Comparison of ENCODE assay signal across 1 cellular context in the genomic region with DNA sequence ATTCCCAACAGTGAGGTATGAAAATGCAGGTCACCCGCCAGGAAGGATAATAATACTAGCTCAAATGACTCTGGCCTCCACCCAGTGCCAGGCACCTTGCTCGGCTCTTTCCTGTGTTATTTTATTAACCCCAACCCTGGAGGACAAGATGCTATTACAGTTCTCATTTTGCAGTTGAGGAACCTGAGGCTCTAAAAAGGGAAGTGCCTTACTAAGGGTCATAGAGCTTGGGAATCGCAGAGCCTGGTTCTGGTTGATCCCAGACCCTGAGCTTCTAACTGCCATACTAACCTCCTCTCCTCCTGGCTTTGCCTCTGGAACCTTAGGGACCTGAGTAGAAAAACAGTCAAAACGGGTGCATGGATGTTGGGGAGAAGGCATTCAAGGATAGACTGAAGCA.
A peak's percentile ranks its signal among the peaks of the same experiment; 100 is the strongest.
TF ChIP-seq lines count a peak whose summit lies in the region.

No MANE protein-coding gene starts in this region.

TF ChIP-seq in K562, 482 proteins besides CTCF, POLR2A, EP300 and RAD21 (continued from another document):
- TF ChIP-seq REST (CRISPR knock-in tag; IDR thresholded peaks at IDR 0.05; ENCODE audit: low read depth) (no peak), ZNF830 (CRISPR knock-in tag; IDR thresholded peaks at IDR 0.05) (no peak), SPI1 (IDR thresholded peaks at IDR 0.05; ENCODE audit: borderline replicate concordance, low read depth, low read length) (peak; percentile 79; the same call in 1 of the 2 replicates), KAT8 (IDR thresholded peaks at IDR 0.05; ENCODE audit: low read depth) (no peak)
